In genomic region chr17:75839942-75840778, GRCh38 we compare ENCODE assay signal across 24 cellular contexts.
"Had no signal": no experiment of that assay in that cellular context is flagged by ENCODE, and none has a peak within 500 bp of the region (broad histone marks: within the 10 kb centered on the region; RNA-seq: fewer than 3 reads in every experiment).

No MANE protein-coding gene starts in this region.

- H3K27ac Mint-ChIP-seq: activated CD4-positive, alpha-beta T cell treated with anti-CD3 and anti-CD28 coated beads, Interleukin-2, amount 10 ng/mL, durations not matched to agents 24 days and 14 days; activated naive CD8-positive, alpha-beta T cell treated with anti-CD3 and anti-CD28 coated beads for 36 hours; activated T-cell treated with anti-CD3 and anti-CD28 coated beads, Interleukin-2, amount 50 U/mL, for 72 hours; dendritic cell treated with granulocyte-macrophage colony-stimulating factor and Interleukin-4, amounts not matched to agents 40 ng/mL and 50 ng/mL, for 4 days; mesothelial cell of epicardium; stimulated activated memory B cell treated with anti-CD40 and anti-IgM and Interleukin-4, amounts not matched to agents 10 μg/mL and 1 μg/mL and 100 μg/mL, for 72 hours had no signal

- H3K79me2 ChIP-seq: hepatocyte had no signal

- H3K27me3 ChIP-seq: hepatocyte, ovary, testis, upper lobe of left lung had no signal

- H3K4me3 Mint-ChIP-seq: activated CD4-positive, alpha-beta T cell treated with anti-CD3 and anti-CD28 coated beads, Interleukin-2, amount 10 ng/mL, durations not matched to agents 24 days and 14 days; activated naive CD8-positive, alpha-beta T cell treated with anti-CD3 and anti-CD28 coated beads for 36 hours; activated T-cell treated with anti-CD3 and anti-CD28 coated beads, Interleukin-2, amount 50 U/mL, for 72 hours; dendritic cell treated with granulocyte-macrophage colony-stimulating factor and Interleukin-4, amounts not matched to agents 40 ng/mL and 50 ng/mL, for 4 days; mesothelial cell of epicardium; stimulated activated memory B cell treated with anti-CD40 and anti-IgM and Interleukin-4, amounts not matched to agents 10 μg/mL and 1 μg/mL and 100 μg/mL, for 72 hours had no signal

- H3K9me3 ChIP-seq: ovary, psoas muscle, testis, upper lobe of left lung had no signal

- H3K27ac ChIP-seq: hepatocyte, ovary, psoas muscle, testis had no signal

- H3K4me2 ChIP-seq: hepatocyte, smooth muscle cell had no signal

- H3K27me3 Mint-ChIP-seq: activated CD4-positive, alpha-beta T cell treated with anti-CD3 and anti-CD28 coated beads, Interleukin-2, amount 10 ng/mL, durations not matched to agents 24 days and 14 days; activated naive CD8-positive, alpha-beta T cell treated with anti-CD3 and anti-CD28 coated beads for 36 hours; dendritic cell treated with granulocyte-macrophage colony-stimulating factor and Interleukin-4, amounts not matched to agents 40 ng/mL and 50 ng/mL, for 4 days; stimulated activated memory B cell treated with anti-CD40 and anti-IgM and Interleukin-4, amounts not matched to agents 10 μg/mL and 1 μg/mL and 100 μg/mL, for 72 hours had no signal

- H3K4me3 ChIP-seq: hepatocyte, ovary, psoas muscle, smooth muscle cell, testis, upper lobe of left lung had no signal

- ATAC-seq: activated T-cell treated with anti-CD3 and anti-CD28 coated beads, Interleukin-2, amount 50 U/mL, for 72 hours; left lobe of liver; psoas muscle; right cardiac atrium; SK-N-SH treated with all-trans-retinoic acid at 6 μM for 48 hours; stimulated activated memory B cell treated with anti-CD40 and anti-IgM and Interleukin-4, amounts not matched to agents 10 μg/mL and 1 μg/mL and 100 μg/mL, for 72 hours had no signal

- H2AFZ ChIP-seq: hepatocyte had no signal

- DNase-seq: activated CD4-positive, alpha-beta T cell treated with anti-CD3 and anti-CD28 coated beads, Interleukin-2, amount 10 ng/mL, durations not matched to agents 24 days and 14 days; activated CD4-positive, CD25-positive, alpha-beta regulatory T cell; activated CD8-positive, alpha-beta memory T cell treated with anti-CD3 and anti-CD28 coated beads, Interleukin-2, amount 50 U/mL, for 4 hours; activated gamma-delta T cell treated with Interleukin-2 at 50 U/mL for 16 hours; activated naive CD8-positive, alpha-beta T cell treated with anti-CD3 and anti-CD28 coated beads for 36 hours; activated T-cell treated with anti-CD3 and anti-CD28 coated beads, Interleukin-2, amount 50 U/mL, for 72 hours; amniotic stem cell; effector memory CD4-positive, alpha-beta T cell; islet precursor cell; ovary; psoas muscle; stimulated activated CD4-positive, alpha-beta T cell treated with anti-CD3 and anti-CD28 coated beads, Interleukin-4, amount 100 ng/mL, for 24 hours; T-helper 1 cell; T-helper 9 cell; testis had no signal

- H3K9me3 Mint-ChIP-seq: activated CD4-positive, alpha-beta T cell treated with anti-CD3 and anti-CD28 coated beads, Interleukin-2, amount 10 ng/mL, durations not matched to agents 24 days and 14 days; activated naive CD8-positive, alpha-beta T cell treated with anti-CD3 and anti-CD28 coated beads for 36 hours; activated T-cell treated with anti-CD3 and anti-CD28 coated beads, Interleukin-2, amount 50 U/mL, for 72 hours; dendritic cell treated with granulocyte-macrophage colony-stimulating factor and Interleukin-4, amounts not matched to agents 40 ng/mL and 50 ng/mL, for 4 days; mesothelial cell of epicardium; stimulated activated memory B cell treated with anti-CD40 and anti-IgM and Interleukin-4, amounts not matched to agents 10 μg/mL and 1 μg/mL and 100 μg/mL, for 72 hours had no signal

- H3K36me3 Mint-ChIP-seq: mesothelial cell of epicardium had no signal

- H3K36me3 ChIP-seq: ovary had no signal
